8 cellular contexts compared by ENCODE assay signal in the genomic region with DNA sequence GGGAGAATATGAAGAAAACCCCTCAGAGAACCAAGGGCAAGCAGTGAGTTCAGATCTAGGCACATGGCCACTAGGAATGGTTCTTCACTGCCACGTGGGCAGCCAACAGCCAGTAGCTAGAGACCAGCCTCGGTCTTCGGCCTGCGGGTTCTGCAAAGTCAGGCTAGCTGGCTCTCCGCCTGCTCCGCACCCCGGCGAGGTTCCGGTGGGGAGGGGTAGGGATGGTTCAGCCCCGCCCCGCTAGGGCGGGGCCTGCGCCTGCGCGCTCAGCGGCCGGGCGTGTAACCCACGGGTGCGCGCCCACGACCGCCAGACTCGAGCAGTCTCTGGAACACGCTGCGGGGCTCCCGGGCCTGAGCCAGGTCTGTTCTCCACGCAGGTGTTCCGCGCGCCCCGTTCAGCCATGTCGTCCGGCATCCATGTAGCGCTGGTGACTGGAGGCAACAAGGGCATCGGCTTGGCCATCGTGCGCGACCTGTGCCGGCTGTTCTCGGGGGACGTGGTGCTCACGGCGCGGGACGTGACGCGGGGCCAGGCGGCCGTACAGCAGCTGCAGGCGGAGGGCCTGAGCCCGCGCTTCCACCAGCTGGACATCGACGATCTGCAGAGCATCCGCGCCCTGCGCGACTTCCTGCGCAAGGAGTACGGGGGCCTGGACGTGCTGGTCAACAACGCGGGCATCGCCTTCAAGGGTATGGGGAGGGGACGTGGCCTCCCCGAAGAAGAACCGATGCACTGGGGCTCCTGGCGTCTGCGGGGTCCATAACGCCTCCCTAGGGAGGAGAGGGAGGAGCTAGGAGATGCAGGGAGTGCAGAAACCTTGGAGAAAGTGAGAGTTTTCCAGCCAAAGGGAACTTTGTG. TPM values are rescaled to one million over a fixed set of nuclear protein-coding genes. Genes with fewer than 3 reads are reported as not detected.
A peak's percentile ranks its signal among the peaks of the same experiment; 100 is the strongest.
DNase-seq lines count a peak whose midpoint lies in the region; FAIRE-seq lines count a peak whose summit lies in the region.

A gene (plus strand): TSS at position 312 of the 861 bp plus-strand sequence. CDS start 92 bp downstream, at position 404.

- H3K27me3 ChIP-seq in MG63 (no peaks in the 10 kb centered on the region), SJSA1 (replicated peaks) (no peaks in the 10 kb centered on the region), neuronal stem cell (ENCODE audit: control insufficient read depth in 3 of 3, insufficient read depth in 3 of 3, low read depth in 1 of 3, low read length in 3 of 3) (peaks cover 0 to 23% (median 0%) of the 10 kb centered on the region in 3 experiments)

- no peak within 1 kb of the TSS for H3K4me2 ChIP-seq in neuronal stem cell (ENCODE audit: insufficient read depth, low read length, poor library complexity, severe bottlenecking)

- peak within 1 kb of the TSS; percentile 74 for H4K8ac ChIP-seq in neuronal stem cell (ENCODE audit: low read depth, low read length)

- intact Hi-C loops in activated naive CD4-positive, alpha-beta T cell treated with anti-CD3 and anti-CD28 coated beads for 36 hours (cut with micrococcal nuclease), result loop anchor here (1.0 kb wide), 2 partner anchors 9 to 10 kb away; a partner anchor contains a TSS

- H3K4ac ChIP-seq in neuronal stem cell (ENCODE audit: low read length), result peak within 1 kb of the TSS; percentile 85

- H3K27me3 Mint-ChIP-seq in activated naive CD4-positive, alpha-beta T cell treated with anti-CD3 and anti-CD28 coated beads for 36 hours (ENCODE audit: low read depth), result no peaks in the 10 kb centered on the region

- H2AFZ ChIP-seq in neuronal stem cell (ENCODE audit: low read length), result peak within 1 kb of the TSS; percentile 85

- H3K14ac ChIP-seq in neuronal stem cell (ENCODE audit: low read length), result peak within 1 kb of the TSS; percentile 49

- peaks cover 18% of the 10 kb centered on the region for H3K36me3 ChIP-seq in MG63
- peaks cover 32% of the 10 kb centered on the region for H3K36me3 ChIP-seq in SJSA1
- H3K36me3 ChIP-seq in neuronal stem cell (replicated peaks in 1 of 2; ENCODE audit: control insufficient read depth in 2 of 2, insufficient read depth in 2 of 2, low read length in 2 of 2), result no peaks in the 10 kb centered on the region

- CTCF ChIA-PET in activated naive CD4-positive, alpha-beta T cell treated with anti-CD3 and anti-CD28 coated beads for 36 hours (lab: Charles Lee), result interaction anchor here (0.7 to 1.0 kb wide), 2 partner anchors 8 to 234 kb away, joined by 3 to 4 read pairs; no protein-coding TSS in a partner anchor

- H3K27ac ChIP-seq in SJSA1 (peak within 1 kb of the TSS; percentile 65), neuronal stem cell (replicated peaks; ENCODE audit: low read length) (no peak within 1 kb of the TSS)

- peak within 1 kb of the TSS; percentile 73 for H3K27ac Mint-ChIP-seq in activated naive CD4-positive, alpha-beta T cell treated with anti-CD3 and anti-CD28 coated beads for 36 hours

- peak within 1 kb of the TSS; percentile 70 for H3K23ac ChIP-seq in neuronal stem cell (ENCODE audit: low read depth, low read length, poor library complexity)

- peak within 1 kb of the TSS; percentile 64 for H2BK120ac ChIP-seq in neuronal stem cell (ENCODE audit: low read depth, low read length)

- H3K4me1 ChIP-seq in SJSA1 (replicated peaks) (peaks cover 18% of the 10 kb centered on the region), neuronal stem cell (ENCODE audit: control insufficient read depth in 2 of 2, insufficient read depth in 1 of 2, low read depth in 1 of 2, low read length in 2 of 2) (no peaks in the 10 kb centered on the region)

- no CpG with 5 or more reads among the region's 71 CpGs for WGBS in neuronal stem cell (ENCODE audit: extremely low coverage in 2 of 2, insufficient read length in 2 of 2, insufficient replicate concordance in 1 of 2), 2 donors

- H3K9me3 ChIP-seq in MG63 (peaks cover 13% of the 10 kb centered on the region), SJSA1 (replicated peaks) (peaks cover 10% of the 10 kb centered on the region), neuronal stem cell (replicated peaks in 1 of 2; ENCODE audit: control insufficient read depth in 2 of 2, insufficient read depth in 1 of 2, low read depth in 1 of 2, low read length in 2 of 2) (peaks cover 4 to 9% of the 10 kb centered on the region in 2 donors)

- H3K79me1 ChIP-seq in neuronal stem cell (ENCODE audit: low read depth, low read length), result no peaks in the 10 kb centered on the region

- peaks cover 47% of the 10 kb centered on the region for H3K4me1 Mint-ChIP-seq in activated naive CD4-positive, alpha-beta T cell treated with anti-CD3 and anti-CD28 coated beads for 36 hours (ENCODE audit: low read depth)

- peak; percentile 96 for DNase-seq in Daoy (ENCODE audit: low read depth)
- peak; percentile 59 for DNase-seq in GOT3 (lab: John Stamatoyannopoulos, UW)
- DNase-seq in MG63, result peak; percentile 93
- peak; percentile 81 to 95 for DNase-seq in SJSA1 (ENCODE audit: low read depth in 1 of 2, low spot score in 2 of 2)
- peak; percentile 92 for DNase-seq in activated naive CD4-positive, alpha-beta T cell treated with anti-CD3 and anti-CD28 coated beads for 36 hours
- peak; percentile 80 to 83 for DNase-seq in frontal cortex (ENCODE audit: low spot score in 2 of 2)
- peak; percentile 32 for DNase-seq in neuronal stem cell (ENCODE audit: low spot score)
- DNase-seq in stromal cell of bone marrow (ENCODE audit: low read depth), result peak; percentile 86

- H3K36me3 Mint-ChIP-seq in activated naive CD4-positive, alpha-beta T cell treated with anti-CD3 and anti-CD28 coated beads for 36 hours (ENCODE audit: low read depth), result peaks cover 29% of the 10 kb centered on the region

- no peak within 1 kb of the TSS for H4K91ac ChIP-seq in neuronal stem cell (ENCODE audit: low read depth, low read length, poor library complexity)

- H3K4me3 ChIP-seq in MG63 (peak within 1 kb of the TSS; percentile 66), SJSA1 (peak within 1 kb of the TSS; percentile 72), neuronal stem cell (ENCODE audit: low read length in 2 of 2) (peak within 1 kb of the TSS; percentile 41 to 88)

- H2BK15ac ChIP-seq in neuronal stem cell (ENCODE audit: low read length), result peak within 1 kb of the TSS; percentile 27

- peak within 1 kb of the TSS; percentile 92 for H3K18ac ChIP-seq in neuronal stem cell (ENCODE audit: low read length)

- H3K9me3 Mint-ChIP-seq in activated naive CD4-positive, alpha-beta T cell treated with anti-CD3 and anti-CD28 coated beads for 36 hours, result peaks cover 10% of the 10 kb centered on the region

- no peak for FAIRE-seq in frontal cortex (lab: Jason Lieb, UNC)

- H2BK5ac ChIP-seq in neuronal stem cell (ENCODE audit: low read length), result no peak within 1 kb of the TSS

- H3K9ac ChIP-seq in neuronal stem cell (ENCODE audit: low read depth, low read length, poor library complexity), result peak within 1 kb of the TSS; percentile 94

- no peak within 1 kb of the TSS for H2BK12ac ChIP-seq in neuronal stem cell (ENCODE audit: low read length)

- H2AK5ac ChIP-seq in neuronal stem cell (ENCODE audit: low read depth, low read length), result peak within 1 kb of the TSS; percentile 58

- peak within 1 kb of the TSS; percentile 85 for H3K4me3 Mint-ChIP-seq in activated naive CD4-positive, alpha-beta T cell treated with anti-CD3 and anti-CD28 coated beads for 36 hours

RNA-seq across cellular contexts. Expression of the gene that starts here (rescaled TPM):
- total RNA-seq in Daoy (2014; rRNA removed; shearing (Covaris generic)), result 130 and 170 TPM in 2 replicates
- 139 and 172 TPM in 2 replicates for total RNA-seq in MG63 (2014; rRNA removed; shearing (Covaris generic); ENCODE audit: low replicate concordance)
- 105 and 169 TPM in 2 replicates for total RNA-seq in SJSA1 (2014; rRNA removed; shearing (Covaris generic))
- 10 to 100 TPM; 27.7 to 30.4 TPM for total RNA-seq in activated naive CD4-positive, alpha-beta T cell treated with anti-CD3 and anti-CD28 coated beads for 36 hours
- 21.6 TPM for total RNA-seq in frontal cortex
- polyA plus RNA-seq in neuronal stem cell (2013, experiment 1 of 2), result 9.9 TPM
- polyA plus RNA-seq in neuronal stem cell (2013, experiment 2 of 2), result 10.5 TPM

Comparison
In these comparisons a context has a peak if more than half of its experiments do, and no peak if none do; other contexts are left out.
1. DNase-seq: peak in every context shown above with its lines; median percentile 96 in Daoy; 93 in MG63; 92 in activated naive CD4-positive, alpha-beta T cell treated with anti-CD3 and anti-CD28 coated beads for 36 hours; 88 in SJSA1; 86 in stromal cell of bone marrow; 82 in frontal cortex; 59 in GOT3; 32 in neuronal stem cell.